17 cellular contexts compared by ENCODE assay signal in genomic region chr9:69497816-69498215, GRCh38.
DNase-seq lines count a peak whose midpoint lies in the region; ATAC-seq and TF ChIP-seq lines count a peak whose summit lies in the region.
"Had no signal": no experiment of that assay in that cellular context is flagged by ENCODE, and none has a peak within 500 bp of the region (broad histone marks: within the 10 kb centered on the region; RNA-seq: fewer than 3 reads in every experiment).

No MANE protein-coding gene starts in this region.

- TF ChIP-seq POLR2A in NB4 (IDR thresholded peaks at IDR 0.05; ENCODE audit: extremely low read depth, insufficient read length): no peak

- DNase-seq in NB4 (ENCODE audit: low read depth): peak; percentile 0
- DNase-seq in myocyte (ENCODE audit: low read depth): peak; percentile 65
- peak in 1 of 2 donors; percentile 69 for DNase-seq in psoas muscle
- DNase-seq in NCI-H748 (lab: John Stamatoyannopoulos, UW; ENCODE audit: unreplicated experiment): no peak
- DNase-seq in T-helper 9 cell: no peak
- DNase-seq in RWPE1 (ENCODE audit: low spot score): no peak
- no peak for DNase-seq in activated CD4-positive, alpha-beta T cell treated with anti-CD3 and anti-CD28 coated beads for 4 hours
- DNase-seq: ACHN; BE2C; CD4-positive, alpha-beta memory T cell; DMS79; GF-D8; GOT3; H7; HFFc6 had no signal

- H3K27me3 ChIP-seq in psoas muscle (ENCODE audit: insufficient read depth in 3 of 3, low read length in 2 of 3): no peaks in the 10 kb centered on the region
- H3K27me3 ChIP-seq: BE2C had no signal

- CTCF ChIA-PET in RWPE1 (lab: Yijun Ruan, JAX): interaction anchor here (0.6 kb wide), 1 partner anchor 91 kb away, joined by 4 read pairs; no protein-coding TSS in a partner anchor

- H3K27ac ChIP-seq in psoas muscle (peak overlapping the region; percentile 33), RWPE1 (no peak overlapping the region)

- POLR2A ChIA-PET in RWPE1 (lab: Yijun Ruan, JAX; ENCODE audit: low non-redundant PET): no interaction called here

- H3K36me3 ChIP-seq in psoas muscle (ENCODE audit: insufficient read depth in 1 of 2, low read depth in 1 of 2): no peaks in the 10 kb centered on the region
- H3K36me3 ChIP-seq: BE2C had no signal

- WGBS in psoas muscle, 3 donors: 22 to 36% (median 24%) methylated on average over 4 of the region's 4 CpGs

- peak; percentile 89 to 99 (median 97) for ATAC-seq in psoas muscle
- ATAC-seq: HCT116, HepG2 had no signal

- TF ChIP-seq CTCF in NB4 (IDR thresholded peaks at IDR 0.05; ENCODE audit: low read depth, low read length) (no peak), psoas muscle (IDR thresholded peaks at IDR 0.05) (no peak), RWPE1 (conservative IDR thresholded peaks at IDR 0.05; ENCODE audit: low read depth) (no peak)

- no peaks in the 10 kb centered on the region for H3K9me3 ChIP-seq in psoas muscle
- H3K9me3 ChIP-seq: BE2C had no signal

- intact Hi-C loops in psoas muscle (cut with DNase I): loop anchor here in 1 of 2 donors (5.0 to 10.0 kb wide), 2 partner anchors 47 to 76 kb away; no protein-coding TSS in a partner anchor

- no peak overlapping the region for H3K4me3 ChIP-seq in NB4 (ENCODE audit: low read depth, low read length)
- H3K4me3 ChIP-seq in psoas muscle: no peak overlapping the region

- peaks cover 9% of the 10 kb centered on the region for H3K4me1 ChIP-seq in psoas muscle

Comparison
In these comparisons a context has a peak if more than half of its experiments do, and no peak if none do; other contexts are left out.
1. DNase-seq: peak in NB4 (single experiment) and myocyte (single experiment); none in NCI-H748 (single experiment), T-helper 9 cell (single experiment), RWPE1 (single experiment) and activated CD4-positive, alpha-beta T cell treated with anti-CD3 and anti-CD28 coated beads for 4 hours (0 of 2).